Comparison of ENCODE assay signal across 12 cellular contexts in genomic region chr12:46390304-46390703, GRCh38. TPM values are rescaled to one million over a fixed set of nuclear protein-coding genes. Genes with fewer than 3 reads are reported as not detected.
DNase-seq lines count a peak whose midpoint lies in the region; ATAC-seq, FAIRE-seq and TF ChIP-seq lines count a peak whose summit lies in the region.
"Had no signal": no experiment of that assay in that cellular context is flagged by ENCODE, and none has a peak within 500 bp of the region (broad histone marks: within the 10 kb centered on the region; RNA-seq: fewer than 3 reads in every experiment).

No MANE protein-coding gene starts in this region.

- H3K27ac ChIP-seq in right lobe of liver (peak overlapping the region; percentile 45 to 59 (median 56)), tibial artery (peak overlapping the region; percentile 75 to 98)

- no peak for ATAC-seq in activated CD8-positive, alpha-beta memory T cell treated with anti-CD3 and anti-CD28 coated beads, Interleukin-2, amount 10 ng/mL, durations not matched to agents 7 days and 5 days
- peak; percentile 51 to 74 (median 60) for ATAC-seq in right lobe of liver
- no peak for ATAC-seq in HG03025 (IDR thresholded peaks at IDR 0.05; ENCODE audit: low FRiP score, unreplicated experiment)

- H3K4me3 Mint-ChIP-seq in activated CD8-positive, alpha-beta memory T cell treated with anti-CD3 and anti-CD28 coated beads, Interleukin-2, amount 10 ng/mL, durations not matched to agents 7 days and 5 days = peak overlapping the region; percentile 19
- H3K4me3 Mint-ChIP-seq: central memory CD8-positive, alpha-beta T cell had no signal

- peaks cover 56% of the 10 kb centered on the region for H3K4me1 Mint-ChIP-seq in activated CD8-positive, alpha-beta memory T cell treated with anti-CD3 and anti-CD28 coated beads, Interleukin-2, amount 10 ng/mL, durations not matched to agents 7 days and 5 days

- H3K36me3 ChIP-seq in right lobe of liver = no peaks in the 10 kb centered on the region
- H3K36me3 ChIP-seq in tibial artery = no peaks in the 10 kb centered on the region
- H3K36me3 ChIP-seq: stomach had no signal

- intact Hi-C loops in right lobe of liver (cut with DNase I) (no loop called here), tibial artery (cut with DNase I; ENCODE audit: low total_unique reads) (no loop called here)

- H3K27me3 ChIP-seq in right lobe of liver = no peaks in the 10 kb centered on the region
- H3K27me3 ChIP-seq in tibial artery = no peaks in the 10 kb centered on the region
- H3K27me3 ChIP-seq: stomach had no signal

- peaks cover 22% of the 10 kb centered on the region for H3K36me3 Mint-ChIP-seq in activated CD8-positive, alpha-beta memory T cell treated with anti-CD3 and anti-CD28 coated beads, Interleukin-2, amount 10 ng/mL, durations not matched to agents 7 days and 5 days

- H3K9me3 Mint-ChIP-seq in activated CD8-positive, alpha-beta memory T cell treated with anti-CD3 and anti-CD28 coated beads, Interleukin-2, amount 10 ng/mL, durations not matched to agents 7 days and 5 days (ENCODE audit: low read depth) = no peaks in the 10 kb centered on the region
- H3K9me3 Mint-ChIP-seq: central memory CD8-positive, alpha-beta T cell had no signal

- CTCF ChIA-PET in activated CD8-positive, alpha-beta memory T cell treated with anti-CD3 and anti-CD28 coated beads, Interleukin-2, amount 10 ng/mL, durations not matched to agents 7 days and 5 days (lab: Charles Lee) = interaction anchor here (1.3 kb wide), 1 partner anchor 80 kb away, joined by 4 read pairs; no protein-coding TSS in a partner anchor

- DNase-seq in activated CD8-positive, alpha-beta memory T cell treated with anti-CD3 and anti-CD28 coated beads, Interleukin-2, amount 10 ng/mL, durations not matched to agents 7 days and 5 days = no peak
- no peak for DNase-seq in activated CD8-positive, alpha-beta memory T cell treated with anti-CD3 and anti-CD28 coated beads, Interleukin-2, amount 50 U/mL, for 48 hours
- DNase-seq in RPMI8226 (peak; percentile 44), right lobe of liver (no peak), tibial artery (no peak), SIG-M5 (lab: John Stamatoyannopoulos, UW) (no peak), RCC 7860 (ENCODE audit: low spot score) (no peak)
- DNase-seq: NCI-H524; stimulated activated CD4-positive, alpha-beta T cell treated with anti-CD3 and anti-CD28 coated beads, Interleukin-12 subunit alpha, Interleukin-12 subunit beta, amount 100 ng/mL, for 4 hours; stomach had no signal

- H3K4me1 ChIP-seq in right lobe of liver (peaks cover 0 to 38% (median 9%) of the 10 kb centered on the region in 4 donors), tibial artery (peaks cover 0 to 74% (median 44%) of the 10 kb centered on the region in 4 donors)

- H3K27ac Mint-ChIP-seq in activated CD8-positive, alpha-beta memory T cell treated with anti-CD3 and anti-CD28 coated beads, Interleukin-2, amount 10 ng/mL, durations not matched to agents 7 days and 5 days = peak overlapping the region; percentile 71

- no peaks in the 10 kb centered on the region for H3K9me3 ChIP-seq in right lobe of liver
- no peaks in the 10 kb centered on the region for H3K9me3 ChIP-seq in tibial artery
- H3K9me3 ChIP-seq: stomach had no signal

- TF ChIP-seq CTCF in right lobe of liver (IDR thresholded peaks at IDR 0.05) = no peak
- no peak for TF ChIP-seq CTCF in tibial artery (IDR thresholded peaks at IDR 0.05)

- FAIRE-seq in RCC 7860 (lab: Jason Lieb, UNC) = no peak

- H3K4me3 ChIP-seq in right lobe of liver = peak overlapping the region in 2 of 3 donors; percentile 14 to 31
- H3K4me3 ChIP-seq in tibial artery = no peak overlapping the region
- H3K4me3 ChIP-seq: stomach had no signal

- H3K27me3 Mint-ChIP-seq in activated CD8-positive, alpha-beta memory T cell treated with anti-CD3 and anti-CD28 coated beads, Interleukin-2, amount 10 ng/mL, durations not matched to agents 7 days and 5 days = no peaks in the 10 kb centered on the region
- H3K27me3 Mint-ChIP-seq: central memory CD8-positive, alpha-beta T cell had no signal

- WGBS in right lobe of liver (ENCODE audit: insufficient coverage, low coverage, low lambda C conversion rate, missing lambda C conversion rate) = 35% methylated on average over 1 of the region's 1 CpG

- TF ChIP-seq POLR2A in right lobe of liver (IDR thresholded peaks at IDR 0.05) = no peak

RNA-seq across cellular contexts. Expression of gene SLC38A2, which starts 17.7 kb away (rescaled TPM):
- 100 to 1,000 TPM; 168 to 258 TPM for total RNA-seq in activated CD8-positive, alpha-beta memory T cell treated with anti-CD3 and anti-CD28 coated beads, Interleukin-2, amount 10 ng/mL, durations not matched to agents 7 days and 5 days
- 100 to 1,000 TPM in 5 of 6 experiments, 10 to 100 TPM in 1; 77.0 to 463 (median 290) TPM for total RNA-seq in right lobe of liver

Comparison
In these comparisons a context has a peak if more than half of its experiments do, and no peak if none do; other contexts are left out.
1. ATAC-seq: peak in right lobe of liver (4 of 4); none in activated CD8-positive, alpha-beta memory T cell treated with anti-CD3 and anti-CD28 coated beads, Interleukin-2, amount 10 ng/mL, durations not matched to agents 7 days and 5 days (single experiment) and HG03025 (single experiment).
2. H3K4me3 ChIP-seq: peak in right lobe of liver (2 of 3); none in tibial artery (0 of 2).